17 cellular contexts compared by ENCODE assay signal in the genomic region with DNA sequence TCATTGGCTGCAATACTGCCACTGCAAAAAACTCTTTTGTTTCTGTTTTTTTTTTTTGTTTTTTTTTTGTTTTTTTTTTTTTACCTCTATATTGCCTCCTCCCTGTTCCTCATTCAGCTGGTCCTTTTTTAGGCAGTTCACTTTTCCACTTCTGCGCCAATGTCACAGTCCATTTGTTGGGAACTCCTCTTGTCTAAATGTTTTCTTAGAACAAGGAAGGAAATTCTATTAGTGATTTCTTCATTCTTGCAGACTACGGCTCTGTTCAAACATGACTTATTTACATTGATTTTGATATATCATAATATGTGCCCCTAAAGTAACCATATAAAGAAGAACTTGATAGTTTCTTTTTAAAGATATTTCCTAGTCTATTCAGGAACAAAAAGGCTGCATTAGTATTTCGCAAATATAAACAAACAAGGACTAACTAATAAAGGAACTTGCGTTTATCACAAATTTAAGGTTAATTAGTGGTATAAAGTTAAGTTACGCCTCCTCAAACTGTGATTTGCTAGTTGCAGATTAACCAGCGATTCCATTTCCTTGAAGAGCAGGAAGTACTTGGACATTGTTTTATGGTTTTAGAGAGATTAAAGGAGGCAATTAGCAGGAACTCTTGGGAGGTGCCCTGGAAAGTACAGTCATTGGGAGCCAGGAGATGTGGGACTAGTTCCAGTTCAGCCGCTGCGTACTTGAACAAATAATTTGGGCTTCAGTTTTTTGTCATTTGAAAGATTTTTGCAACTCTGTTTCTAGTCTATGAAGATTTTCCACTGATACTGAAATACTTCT. TPM values are rescaled to one million over a fixed set of nuclear protein-coding genes. Genes with fewer than 3 reads are reported as not detected.
A peak's percentile ranks its signal among the peaks of the same experiment; 100 is the strongest.
DNase-seq lines count a peak whose midpoint lies in the region; FAIRE-seq and TF ChIP-seq lines count a peak whose summit lies in the region.
"Had no signal": no experiment of that assay in that cellular context is flagged by ENCODE, and none has a peak within 500 bp of the region (broad histone marks: within the 10 kb centered on the region; RNA-seq: fewer than 3 reads in every experiment).

No MANE protein-coding gene starts in this region.

- TF ChIP-seq POLR2A in H54 (IDR thresholded peaks at IDR 0.05; ENCODE audit: low read depth, low read length), result no peak

- no peaks in the 10 kb centered on the region for H3K9me2 ChIP-seq in Karpas-422 (replicated peaks; ENCODE audit: insufficient read depth, low read length)

- H3K4me1 ChIP-seq in colonic mucosa, result peaks cover 3% of the 10 kb centered on the region
- H3K4me1 ChIP-seq in Karpas-422 (ENCODE audit: low read length), result peaks cover 23% of the 10 kb centered on the region
- H3K4me1 ChIP-seq: uterus had no signal

- H4K20me1 ChIP-seq in Karpas-422 (ENCODE audit: insufficient read depth, low read depth, low read length), result 0 out of 2 replicates have a peak, but pooled peaks cover 3% of the 10 kb centered on the region

- no peak for FAIRE-seq in H54 (lab: Jason Lieb, UNC)
- FAIRE-seq: endometrium, GM12892 had no signal

- H3K9me3 ChIP-seq in colonic mucosa (no peaks in the 10 kb centered on the region), Karpas-422 (ENCODE audit: low read length) (no peaks in the 10 kb centered on the region)
- H3K9me3 ChIP-seq: Caco-2, HAP-1, uterus had no signal

- in situ Hi-C loops in KBM-7 (cut with MboI; ENCODE audit: low pct_unique_long_range_greater_than_20kb, low sequenced_read_pairs), result no loop called here

- H3K27me3 ChIP-seq in colonic mucosa, result no peaks in the 10 kb centered on the region
- H3K27me3 ChIP-seq in Karpas-422 (ENCODE audit: low read length), result no peaks in the 10 kb centered on the region
- H3K27me3 ChIP-seq: uterus had no signal

- no peaks in the 10 kb centered on the region for H3K36me3 ChIP-seq in colonic mucosa
- no peaks in the 10 kb centered on the region for H3K36me3 ChIP-seq in Karpas-422 (ENCODE audit: insufficient read depth, low read length)
- H3K36me3 ChIP-seq: uterus had no signal

- DNase-seq in KBM-7 (peak; percentile 41), colonic mucosa (peak; percentile 78), mucosa of gallbladder (ENCODE audit: low spot score) (peak; percentile 29), Karpas-422 (no peak), H54 (ENCODE audit: insufficient read length, low spot score) (no peak), T-helper 9 cell (no peak)
- no peak for DNase-seq in effector CD8-positive, alpha-beta T cell (lab: John Stamatoyannopoulos, UW)
- DNase-seq: activated T-cell treated with anti-CD3 and anti-CD28 coated beads, Interleukin-2, amount 50 U/mL, for 24 hours; Caco-2; caudate nucleus; nucleus accumbens; stimulated activated naive B cell treated with anti-CD40 and anti-IgM and Interleukin-4, amounts not matched to agents 10 μg/mL and 1 μg/mL and 100 μg/mL, for 72 hours; uterus had no signal

- peak overlapping the region; percentile 28; the same call in 1 of the 2 replicates for H3K27ac ChIP-seq in 22Rv1
- H3K27ac ChIP-seq in colonic mucosa, result peak overlapping the region; percentile 70
- no peak overlapping the region for H3K27ac ChIP-seq in Karpas-422 (ENCODE audit: low read length)
- H3K27ac ChIP-seq: uterus had no signal

- TF ChIP-seq CTCF in 22Rv1 (IDR thresholded peaks at IDR 0.05) (no peak), colonic mucosa (IDR thresholded peaks at IDR 0.05) (no peak)

- H3K9ac ChIP-seq in colonic mucosa (ENCODE audit: low read depth in 2 of 2, low read length in 2 of 2) (peak overlapping the region in 1 of 2 donors; percentile 16), Karpas-422 (ENCODE audit: low read length) (no peak overlapping the region)

- intact Hi-C loops in colonic mucosa (cut with DNase I), result loop anchor here (5.0 kb wide), 1 partner anchor 53 kb away; the partner anchor contains the start of genes FOXRED1 and SRPRA

- no peak overlapping the region for H3K4me2 ChIP-seq in Karpas-422 (ENCODE audit: low read depth, low read length, poor library complexity, severe bottlenecking)

- H2AFZ ChIP-seq in Karpas-422 (ENCODE audit: low read length), result no peak overlapping the region

- peaks cover 14% of the 10 kb centered on the region for H3K79me2 ChIP-seq in Karpas-422 (ENCODE audit: low read length)

- H3K4me3 ChIP-seq in colonic mucosa (peak overlapping the region; percentile 8), Karpas-422 (ENCODE audit: low read length) (no peak overlapping the region)
- H3K4me3 ChIP-seq: HAP-1, uterus had no signal

RNA-seq across cellular contexts. Expression of gene FAM118B, which starts 3.1 kb away (rescaled TPM):
- total RNA-seq in colonic mucosa (10 to 100 TPM; 57.9 to 58.3 TPM), mucosa of gallbladder (19.3 TPM)
- total RNA-seq in Karpas-422 (2014; rRNA removed; shearing (Covaris generic); ENCODE audit: low replicate concordance), result 3.4 and 14.8 TPM in 2 replicates

RNA-seq across cellular contexts. Expression of gene RPUSD4, which starts 3.2 kb away (rescaled TPM):
- total RNA-seq in colonic mucosa (10 to 100 TPM; 14.4 to 25.1 TPM), mucosa of gallbladder (18.7 TPM)
- total RNA-seq in Karpas-422 (2014; rRNA removed; shearing (Covaris generic); ENCODE audit: low replicate concordance), result 13.0 and 15.5 TPM in 2 replicates

RNA-seq across cellular contexts. Expression of gene SRPRA, which starts 54.1 kb away (rescaled TPM):
- total RNA-seq in colonic mucosa, result 100 to 1,000 TPM in 1 of 2 donors, 10 to 100 TPM in 1; 75.8 to 102 TPM
- total RNA-seq in mucosa of gallbladder, result 138 TPM
- total RNA-seq in Karpas-422 (2014; rRNA removed; shearing (Covaris generic); ENCODE audit: low replicate concordance), result 41.0 and 58.4 TPM in 2 replicates

RNA-seq across cellular contexts. Expression of gene FOXRED1, which starts 54.3 kb away (rescaled TPM):
- total RNA-seq in colonic mucosa (10 to 100 TPM; 19.9 to 63.4 TPM), mucosa of gallbladder (29.3 TPM)
- total RNA-seq in Karpas-422 (2014; rRNA removed; shearing (Covaris generic); ENCODE audit: low replicate concordance), result 13.7 and 18.4 TPM in 2 replicates

Comparison
In these comparisons a context has a peak if more than half of its experiments do, and no peak if none do; other contexts are left out.
1. DNase-seq: peak in KBM-7 (single experiment), colonic mucosa (single experiment) and mucosa of gallbladder (single experiment); none in Karpas-422 (single experiment), H54 (single experiment), effector CD8-positive, alpha-beta T cell (single experiment) and T-helper 9 cell (single experiment).